Comparison of ENCODE assay signal across 8 cellular contexts in genomic region chr20:25695532-25696383, GRCh38. TPM values are rescaled to one million over a fixed set of nuclear protein-coding genes. Genes with fewer than 3 reads are reported as not detected.
A peak's percentile ranks its signal among the peaks of the same experiment; 100 is the strongest.
DNase-seq lines count a peak whose midpoint lies in the region; ATAC-seq and TF ChIP-seq lines count a peak whose summit lies in the region.

No MANE protein-coding gene starts in this region.

- intact Hi-C loops in activated naive CD4-positive, alpha-beta T cell treated with anti-CD3 and anti-CD28 coated beads for 36 hours (cut with micrococcal nuclease), result loop anchor here (1.0 to 5.0 kb wide), 9 partner anchors 11 to 703 kb away; partner anchors contain the start of genes APMAP, GINS1, NANP and NINL
- intact Hi-C loops in esophagus muscularis mucosa (cut with DNase I), result loop anchor here (2.0 kb wide), 1 partner anchor 73 kb away; no protein-coding TSS in a partner anchor

- no peak for ATAC-seq in GM21528 (IDR thresholded peaks at IDR 0.05; ENCODE audit: low FRiP score, unreplicated experiment)
- ATAC-seq in GM19324 (IDR thresholded peaks at IDR 0.05; ENCODE audit: low FRiP score, unreplicated experiment), result no peak

- peak overlapping the region; percentile 81 for H3K27ac Mint-ChIP-seq in activated naive CD4-positive, alpha-beta T cell treated with anti-CD3 and anti-CD28 coated beads for 36 hours
- peak overlapping the region; percentile 79 to 98 (median 86) for H3K27ac Mint-ChIP-seq in nephron

- TF ChIP-seq CTCF in esophagus muscularis mucosa (IDR thresholded peaks at IDR 0.05), result no peak
- no peak for TF ChIP-seq CTCF in nephron (IDR thresholded peaks at IDR 0.05; ENCODE audit: unreplicated experiment in 3 of 3)

- peaks cover 0 to 9% (median 8%) of the 10 kb centered on the region in 4 donors for H3K9me3 ChIP-seq in esophagus muscularis mucosa

- H3K9me3 Mint-ChIP-seq in activated naive CD4-positive, alpha-beta T cell treated with anti-CD3 and anti-CD28 coated beads for 36 hours, result peaks cover 14% of the 10 kb centered on the region
- peaks cover 15% of the 10 kb centered on the region for H3K9me3 Mint-ChIP-seq in nephron

- H3K27me3 ChIP-seq in esophagus muscularis mucosa, result no peaks in the 10 kb centered on the region

- peaks cover 28% of the 10 kb centered on the region for H3K36me3 Mint-ChIP-seq in activated naive CD4-positive, alpha-beta T cell treated with anti-CD3 and anti-CD28 coated beads for 36 hours (ENCODE audit: low read depth)
- H3K36me3 Mint-ChIP-seq in nephron (ENCODE audit: low read depth), result peaks cover 23% of the 10 kb centered on the region

- CTCF ChIA-PET in activated naive CD4-positive, alpha-beta T cell treated with anti-CD3 and anti-CD28 coated beads for 36 hours (lab: Charles Lee), result interaction anchor here (0.6 kb wide), 1 partner anchor 11 kb away, joined by 3 read pairs; no protein-coding TSS in a partner anchor

- peaks cover 0 to 13% (median 0%) of the 10 kb centered on the region in 4 donors for H3K36me3 ChIP-seq in esophagus muscularis mucosa

- H3K27me3 Mint-ChIP-seq in activated naive CD4-positive, alpha-beta T cell treated with anti-CD3 and anti-CD28 coated beads for 36 hours (ENCODE audit: low read depth), result no peaks in the 10 kb centered on the region
- H3K27me3 Mint-ChIP-seq in nephron (ENCODE audit: low read depth), result no peaks in the 10 kb centered on the region

- peaks cover 26% of the 10 kb centered on the region for H3K4me1 Mint-ChIP-seq in activated naive CD4-positive, alpha-beta T cell treated with anti-CD3 and anti-CD28 coated beads for 36 hours (ENCODE audit: low read depth)
- peaks cover 19% of the 10 kb centered on the region for H3K4me1 Mint-ChIP-seq in nephron

- DNase-seq in activated naive CD4-positive, alpha-beta T cell treated with anti-CD3 and anti-CD28 coated beads for 36 hours, result peak; percentile 19
- no peak for DNase-seq in activated naive CD4-positive, alpha-beta T cell treated with Interleukin-2 at 50 U/mL for 16 hours
- DNase-seq in SK-N-DZ (ENCODE audit: low spot score), result peak; percentile 28
- no peak for DNase-seq in esophagus muscularis mucosa (ENCODE audit: extremely low spot score)
- DNase-seq in cerebellar nuclear complex (lab: John Stamatoyannopoulos, UW), result no peak

- H3K27ac ChIP-seq in esophagus muscularis mucosa (replicated peaks in 1 of 4), result peak overlapping the region; percentile 90 to 95 (median 92)

- no peak for TF ChIP-seq POLR2A in esophagus muscularis mucosa (IDR thresholded peaks at IDR 0.05; ENCODE audit: low read depth)

- 64% methylated on average over 7 of the region's 31 CpGs for WGBS in esophagus muscularis mucosa

- peaks cover 14 to 28% (median 22%) of the 10 kb centered on the region in 4 donors for H3K4me1 ChIP-seq in esophagus muscularis mucosa

- no peak for TF ChIP-seq EP300 in esophagus muscularis mucosa (IDR thresholded peaks at IDR 0.05)

- peak overlapping the region; percentile 93 for H3K4me3 Mint-ChIP-seq in activated naive CD4-positive, alpha-beta T cell treated with anti-CD3 and anti-CD28 coated beads for 36 hours
- peak overlapping the region; percentile 97 for H3K4me3 Mint-ChIP-seq in nephron

- H3K4me3 ChIP-seq in esophagus muscularis mucosa, result peak overlapping the region; percentile 87 to 93 (median 88)

RNA-seq across cellular contexts. Expression of gene ZNF337, which starts 0.9 kb away (rescaled TPM):
- 10 to 100 TPM; 12.2 to 12.6 TPM for total RNA-seq in activated naive CD4-positive, alpha-beta T cell treated with anti-CD3 and anti-CD28 coated beads for 36 hours
- polyA plus RNA-seq in SK-N-DZ (2014; cell fraction: cytosol; rRNA removed), result 20.6 and 23.3 TPM in 2 replicates
- polyA plus RNA-seq in SK-N-DZ (2014; cell fraction: nucleus; rRNA removed), result 57.0 and 61.1 TPM in 2 replicates
- total RNA-seq in esophagus muscularis mucosa, result 10 to 100 TPM; 13.1 to 17.0 (median 14.8) TPM

Comparison
In these comparisons a context has a peak if more than half of its experiments do, and no peak if none do; other contexts are left out.
1. DNase-seq: peak in activated naive CD4-positive, alpha-beta T cell treated with anti-CD3 and anti-CD28 coated beads for 36 hours (single experiment) and SK-N-DZ (single experiment); none in activated naive CD4-positive, alpha-beta T cell treated with Interleukin-2 at 50 U/mL for 16 hours (single experiment), esophagus muscularis mucosa (single experiment) and cerebellar nuclear complex (0 of 2).